8 cellular contexts compared by ENCODE assay signal in genomic region chr2:110748489-110748867, GRCh38. TPM values are rescaled to one million over a fixed set of nuclear protein-coding genes. Genes with fewer than 3 reads are reported as not detected.
A peak's percentile ranks its signal among the peaks of the same experiment; 100 is the strongest.
DNase-seq lines count a peak whose midpoint lies in the region; ATAC-seq lines count a peak whose summit lies in the region.

No MANE protein-coding gene starts in this region.

- H3K4me1 Mint-ChIP-seq in activated naive CD4-positive, alpha-beta T cell treated with anti-CD3 and anti-CD28 coated beads for 36 hours (ENCODE audit: low read depth) = peaks cover 17% of the 10 kb centered on the region

- peak; percentile 99 for ATAC-seq in HG03097 (IDR thresholded peaks at IDR 0.05; ENCODE audit: low FRiP score, unreplicated experiment)

- intact Hi-C loops in activated naive CD4-positive, alpha-beta T cell treated with anti-CD3 and anti-CD28 coated beads for 36 hours (cut with micrococcal nuclease) = loop anchor here (1.0 to 2.0 kb wide), 5 partner anchors 24 to 368 kb away; partner anchors contain the start of gene BUB1

- H3K27ac Mint-ChIP-seq in activated naive CD4-positive, alpha-beta T cell treated with anti-CD3 and anti-CD28 coated beads for 36 hours = no peak overlapping the region

- H3K4me3 Mint-ChIP-seq in activated naive CD4-positive, alpha-beta T cell treated with anti-CD3 and anti-CD28 coated beads for 36 hours = no peak overlapping the region

- peaks cover 70% of the 10 kb centered on the region for H3K27me3 Mint-ChIP-seq in activated naive CD4-positive, alpha-beta T cell treated with anti-CD3 and anti-CD28 coated beads for 36 hours (ENCODE audit: low read depth)

- DNase-seq in DMS153 (lab: John Stamatoyannopoulos, UW) = peak; percentile 45
- DNase-seq in DMS153 treated with DMSO at 0.1 percent for 48 hours (lab: John Stamatoyannopoulos, UW; ENCODE audit: unreplicated experiment) = no peak
- peak; percentile 54 to 57 for DNase-seq in NCI-H526 (lab: John Stamatoyannopoulos, UW)
- peak; percentile 83 for DNase-seq in activated naive CD4-positive, alpha-beta T cell treated with anti-CD3 and anti-CD28 coated beads for 36 hours
- peak; percentile 49 to 61 for DNase-seq in stimulated activated CD4-positive, alpha-beta T cell treated with anti-CD3 and anti-CD28 coated beads, Interleukin-4, amount 100 ng/mL, for 48 hours (ENCODE audit: low read depth in 2 of 2)
- no peak for DNase-seq in EL
- no peak for DNase-seq in NCI-H2227 treated with DMSO at 0.1 percent for 48 hours (lab: John Stamatoyannopoulos, UW)

- no peaks in the 10 kb centered on the region for H3K36me3 Mint-ChIP-seq in activated naive CD4-positive, alpha-beta T cell treated with anti-CD3 and anti-CD28 coated beads for 36 hours (ENCODE audit: low read depth)

- CTCF ChIA-PET in activated naive CD4-positive, alpha-beta T cell treated with anti-CD3 and anti-CD28 coated beads for 36 hours (lab: Charles Lee) = no interaction called here

- H3K9me3 Mint-ChIP-seq in activated naive CD4-positive, alpha-beta T cell treated with anti-CD3 and anti-CD28 coated beads for 36 hours = no peaks in the 10 kb centered on the region

RNA-seq across cellular contexts. Expression of gene ACOXL, which starts 16.1 kb away (rescaled TPM):
- not detected for total RNA-seq in activated naive CD4-positive, alpha-beta T cell treated with anti-CD3 and anti-CD28 coated beads for 36 hours

Comparison
In these comparisons a context has a peak if more than half of its experiments do, and no peak if none do; other contexts are left out.
1. DNase-seq: peak in DMS153 (single experiment), NCI-H526 (2 of 2), activated naive CD4-positive, alpha-beta T cell treated with anti-CD3 and anti-CD28 coated beads for 36 hours (single experiment) and stimulated activated CD4-positive, alpha-beta T cell treated with anti-CD3 and anti-CD28 coated beads, Interleukin-4, amount 100 ng/mL, for 48 hours (2 of 2); none in DMS153 treated with DMSO at 0.1 percent for 48 hours (single experiment), EL (single experiment) and NCI-H2227 treated with DMSO at 0.1 percent for 48 hours (single experiment).